1 cellular context compared by ENCODE assay signal in the genomic region with DNA sequence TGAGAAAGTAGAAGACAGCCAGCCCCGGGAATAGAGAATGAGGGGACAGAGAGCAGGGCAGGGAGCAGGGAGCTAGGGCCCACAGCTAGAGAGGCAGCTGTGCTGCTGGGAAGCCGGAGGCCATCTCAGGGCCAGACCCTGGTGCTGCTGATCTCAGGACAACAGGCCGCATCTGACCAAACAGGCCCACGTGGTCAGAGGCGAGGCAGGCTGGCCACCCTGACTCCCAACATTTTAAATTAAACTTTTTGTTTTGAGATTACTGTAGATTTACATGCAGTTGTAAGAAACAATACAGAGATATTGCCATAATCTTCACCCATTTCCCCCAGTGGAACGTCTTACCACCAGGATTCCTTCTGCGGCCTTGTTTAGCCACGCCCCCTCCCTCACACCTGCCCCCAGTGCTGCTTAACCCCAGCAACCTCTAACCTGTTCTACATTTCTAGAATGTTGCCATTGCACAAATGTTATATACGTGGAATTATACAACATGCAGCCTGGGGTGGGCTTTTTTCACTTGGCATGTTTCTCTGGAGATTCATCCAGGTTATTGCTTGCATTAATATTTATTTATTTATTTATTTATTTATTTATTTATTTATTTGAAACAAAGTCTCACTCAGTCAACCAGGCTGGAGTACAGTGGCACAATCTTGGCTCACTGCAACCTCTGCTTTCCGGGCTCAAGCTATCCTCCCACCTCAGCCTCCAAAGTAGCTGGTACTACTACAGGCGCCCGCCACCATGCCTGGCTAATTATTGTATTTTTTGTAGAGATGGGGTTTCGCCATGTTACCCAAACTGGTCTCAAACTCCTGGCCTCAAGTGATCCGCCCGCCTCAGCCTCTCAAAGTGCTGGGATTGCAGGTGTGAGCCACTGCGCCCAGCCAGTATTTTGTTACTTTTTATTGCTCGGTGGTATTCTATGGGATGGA.
TF ChIP-seq lines count a peak whose summit lies in the region.

No MANE protein-coding gene starts in this region.

TF ChIP-seq in IMR-90, 13 proteins besides CTCF, POLR2A, EP300 and RAD21:
- TF ChIP-seq MAZ (IDR thresholded peaks at IDR 0.05; ENCODE audit: borderline replicate concordance, low read depth, low read length): no peak
- TF ChIP-seq, protein P1, sequence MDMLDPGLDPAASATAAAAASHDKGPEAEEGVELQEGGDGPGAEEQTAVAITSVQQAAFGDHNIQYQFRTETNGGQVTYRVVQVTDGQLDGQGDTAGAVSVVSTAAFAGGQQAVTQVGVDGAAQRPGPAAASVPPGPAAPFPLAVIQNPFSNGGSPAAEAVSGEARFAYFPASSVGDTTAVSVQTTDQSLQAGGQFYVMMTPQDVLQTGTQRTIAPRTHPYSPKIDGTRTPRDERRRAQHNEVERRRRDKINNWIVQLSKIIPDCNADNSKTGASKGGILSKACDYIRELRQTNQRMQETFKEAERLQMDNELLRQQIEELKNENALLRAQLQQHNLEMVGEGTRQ (IDR thresholded peaks at IDR 0.05; ENCODE audit: low read depth, low read length): no peak
- no peak for TF ChIP-seq NFE2L2 (IDR thresholded peaks at IDR 0.05; ENCODE audit: low read depth, low read length)
- TF ChIP-seq MAFK (IDR thresholded peaks at IDR 0.05; ENCODE audit: low read depth, low read length): no peak
- no peak for TF ChIP-seq FOS (IDR thresholded peaks at IDR 0.05; ENCODE audit: low read depth, low read length)
- TF ChIP-seq, protein P2, sequence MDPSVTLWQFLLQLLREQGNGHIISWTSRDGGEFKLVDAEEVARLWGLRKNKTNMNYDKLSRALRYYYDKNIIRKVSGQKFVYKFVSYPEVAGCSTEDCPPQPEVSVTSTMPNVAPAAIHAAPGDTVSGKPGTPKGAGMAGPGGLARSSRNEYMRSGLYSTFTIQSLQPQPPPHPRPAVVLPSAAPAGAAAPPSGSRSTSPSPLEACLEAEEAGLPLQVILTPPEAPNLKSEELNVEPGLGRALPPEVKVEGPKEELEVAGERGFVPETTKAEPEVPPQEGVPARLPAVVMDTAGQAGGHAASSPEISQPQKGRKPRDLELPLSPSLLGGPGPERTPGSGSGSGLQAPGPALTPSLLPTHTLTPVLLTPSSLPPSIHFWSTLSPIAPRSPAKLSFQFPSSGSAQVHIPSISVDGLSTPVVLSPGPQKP (IDR thresholded peaks at IDR 0.05; ENCODE audit: borderline replicate concordance, low read depth, low read length): no peak
- no peak for TF ChIP-seq SMC3 (IDR thresholded peaks at IDR 0.05; ENCODE audit: low read depth, low read length)
